Comparison of ENCODE assay signal across 1 cellular context in the genomic region with DNA sequence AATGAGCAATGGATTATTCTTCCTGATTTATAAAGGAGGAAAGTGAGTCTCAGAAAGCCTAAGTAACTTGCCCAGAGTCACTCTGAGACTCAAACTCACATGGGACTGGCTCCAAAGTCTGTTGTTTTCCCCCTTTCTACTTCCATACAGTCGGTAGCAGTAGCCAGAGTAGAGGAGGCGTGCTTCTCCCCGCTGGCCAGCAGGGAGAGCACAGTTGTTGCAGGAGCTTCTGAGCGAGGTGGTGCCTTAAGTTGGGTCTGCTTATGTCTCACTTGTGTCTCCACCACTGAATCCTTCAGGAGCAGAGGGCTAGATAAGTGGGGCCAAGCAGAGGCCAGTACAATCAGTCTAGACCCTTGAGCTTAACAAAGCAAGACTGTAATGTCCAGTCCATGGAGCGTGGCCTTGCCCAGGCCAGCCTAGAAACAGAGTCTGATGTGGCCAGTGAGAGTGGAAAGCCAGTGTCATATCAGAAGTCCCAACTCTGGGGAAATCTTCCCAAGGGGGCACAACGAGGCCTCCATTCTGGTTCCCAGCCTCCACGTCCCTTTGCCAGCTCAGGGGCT.
TF ChIP-seq lines count a peak whose summit lies in the region.

No MANE protein-coding gene starts in this region.

TF ChIP-seq in IMR-90, 13 proteins besides CTCF, POLR2A, EP300 and RAD21:
- TF ChIP-seq BHLHE40 (IDR thresholded peaks at IDR 0.05; ENCODE audit: low read depth, low read length) (no peak), RFX5 (IDR thresholded peaks at IDR 0.05; ENCODE audit: low read depth, low read length) (no peak), FOS (IDR thresholded peaks at IDR 0.05; ENCODE audit: low read depth, low read length) (no peak), SMC3 (IDR thresholded peaks at IDR 0.05; ENCODE audit: low read depth, low read length) (no peak), MAFK (IDR thresholded peaks at IDR 0.05; ENCODE audit: low read depth, low read length) (no peak), CHD1 (IDR thresholded peaks at IDR 0.05; ENCODE audit: low read depth, low read length) (no peak), MXI1 (IDR thresholded peaks at IDR 0.05; ENCODE audit: borderline replicate concordance, low read depth, low read length) (no peak), RCOR1 (IDR thresholded peaks at IDR 0.05; ENCODE audit: insufficient replicate concordance, low read length) (no peak), NFE2L2 (IDR thresholded peaks at IDR 0.05; ENCODE audit: low read depth, low read length) (no peak), MAZ (IDR thresholded peaks at IDR 0.05; ENCODE audit: borderline replicate concordance, low read depth, low read length) (no peak), CEBPB (IDR thresholded peaks at IDR 0.05; ENCODE audit: low read depth, low read length) (no peak)
- TF ChIP-seq, protein P1, sequence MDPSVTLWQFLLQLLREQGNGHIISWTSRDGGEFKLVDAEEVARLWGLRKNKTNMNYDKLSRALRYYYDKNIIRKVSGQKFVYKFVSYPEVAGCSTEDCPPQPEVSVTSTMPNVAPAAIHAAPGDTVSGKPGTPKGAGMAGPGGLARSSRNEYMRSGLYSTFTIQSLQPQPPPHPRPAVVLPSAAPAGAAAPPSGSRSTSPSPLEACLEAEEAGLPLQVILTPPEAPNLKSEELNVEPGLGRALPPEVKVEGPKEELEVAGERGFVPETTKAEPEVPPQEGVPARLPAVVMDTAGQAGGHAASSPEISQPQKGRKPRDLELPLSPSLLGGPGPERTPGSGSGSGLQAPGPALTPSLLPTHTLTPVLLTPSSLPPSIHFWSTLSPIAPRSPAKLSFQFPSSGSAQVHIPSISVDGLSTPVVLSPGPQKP (IDR thresholded peaks at IDR 0.05; ENCODE audit: borderline replicate concordance, low read depth, low read length): no peak
- TF ChIP-seq, protein P2, sequence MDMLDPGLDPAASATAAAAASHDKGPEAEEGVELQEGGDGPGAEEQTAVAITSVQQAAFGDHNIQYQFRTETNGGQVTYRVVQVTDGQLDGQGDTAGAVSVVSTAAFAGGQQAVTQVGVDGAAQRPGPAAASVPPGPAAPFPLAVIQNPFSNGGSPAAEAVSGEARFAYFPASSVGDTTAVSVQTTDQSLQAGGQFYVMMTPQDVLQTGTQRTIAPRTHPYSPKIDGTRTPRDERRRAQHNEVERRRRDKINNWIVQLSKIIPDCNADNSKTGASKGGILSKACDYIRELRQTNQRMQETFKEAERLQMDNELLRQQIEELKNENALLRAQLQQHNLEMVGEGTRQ (IDR thresholded peaks at IDR 0.05; ENCODE audit: low read depth, low read length): no peak
